ENCODE assay signal across 12 cellular contexts in genomic region chr13:30676672-30677071, GRCh38. TPM values are rescaled to one million over a fixed set of nuclear protein-coding genes. Genes with fewer than 3 reads are reported as not detected.
DNase-seq lines count a peak whose midpoint lies in the region; ATAC-seq, FAIRE-seq and TF ChIP-seq lines count a peak whose summit lies in the region.
"Had no signal": no experiment of that assay in that cellular context is flagged by ENCODE, and none has a peak within 500 bp of the region (broad histone marks: within the 10 kb centered on the region; RNA-seq: fewer than 3 reads in every experiment).

No MANE protein-coding gene starts in this region.

- POLR2A ChIA-PET in PC-3 (lab: Charles Lee; ENCODE audit: unreplicated experiment) = no interaction called here
- POLR2A ChIA-PET in GM10248 (lab: Yijun Ruan, JAX) = no interaction called here

- BruUV-seq in PC-3 (replicated peaks; lab: Mats Ljungman, UMichigan) = no TSS peak

- DNase-seq in PC-3 (peak; percentile 54), fibroblast of villous mesenchyme (ENCODE audit: low read depth) (peak; percentile 30), GM10248 (ENCODE audit: extremely low spot score) (no peak), GM12892 (ENCODE audit: insufficient read length) (no peak), Ammon's horn (ENCODE audit: low spot score) (no peak)
- DNase-seq: activated T-cell treated with anti-CD3 and anti-CD28 coated beads, Interleukin-2, amount 50 U/mL, for 72 hours; dorsolateral prefrontal cortex; NCI-H1694 treated with DMSO at 0.1 percent for 48 hours had no signal

- ATAC-seq in PC-3 (no peak), HG02870 (IDR thresholded peaks at IDR 0.05; ENCODE audit: unreplicated experiment) (no peak)
- ATAC-seq: activated T-cell treated with anti-CD3 and anti-CD28 coated beads, Interleukin-2, amount 50 U/mL, for 72 hours had no signal

- H3F3A ChIP-seq in PC-3 (ENCODE audit: low read length, unreplicated experiment) = no peaks in the 10 kb centered on the region

- H3K36me3 ChIP-seq in PC-3 (ENCODE audit: low read depth, low read length) = no peaks in the 10 kb centered on the region

- H3K27ac ChIP-seq in 22Rv1 (no peak overlapping the region), PC-3 (ENCODE audit: low read length) (no peak overlapping the region)
- H3K27ac ChIP-seq: parathyroid adenoma had no signal

- H3K4me1 ChIP-seq in PC-3 (ENCODE audit: insufficient read depth, low read length) = peaks cover 4% of the 10 kb centered on the region; the same call in 1 of the 2 replicates
- H3K4me1 ChIP-seq: parathyroid adenoma had no signal

- intact Hi-C loops in PC-3 (cut with micrococcal nuclease) = loop anchor here (2.0 to 5.0 kb wide), 3 partner anchors 66 to 191 kb away; no protein-coding TSS in a partner anchor

- H3K27me3 ChIP-seq in PC-3 (ENCODE audit: low read length) = no peaks in the 10 kb centered on the region
- H3K27me3 ChIP-seq: dorsolateral prefrontal cortex had no signal

- no peak overlapping the region for H3K9ac ChIP-seq in PC-3 (ENCODE audit: low read length)
- H3K9ac ChIP-seq: parathyroid adenoma had no signal

- CTCF ChIA-PET in PC-3 (lab: Charles Lee) = no interaction called here
- CTCF ChIA-PET in GM10248 (lab: Yijun Ruan, JAX) = interaction anchor here (1.2 kb wide), 1 partner anchor 9 kb away, joined by 3 read pairs; no protein-coding TSS in a partner anchor

- H3K9me3 ChIP-seq in PC-3 (ENCODE audit: low read length) = no peaks in the 10 kb centered on the region

- no peak overlapping the region for H3K4me2 ChIP-seq in PC-3 (ENCODE audit: low read length)

- FAIRE-seq in G401.6 (lab: Jason Lieb, UNC) (peak; percentile 21), GM12892 (lab: Jason Lieb, UNC) (no peak)

- no peak overlapping the region for H3K4me3 ChIP-seq in PC-3 (ENCODE audit: low read length)
- no peak overlapping the region for H3K4me3 ChIP-seq in fibroblast of villous mesenchyme (ENCODE audit: low read depth, low read length)
- H3K4me3 ChIP-seq: dorsolateral prefrontal cortex had no signal

- no peaks in the 10 kb centered on the region for H3K9me2 ChIP-seq in PC-3 (replicated peaks; ENCODE audit: low read length)

- H3K79me2 ChIP-seq in PC-3 (ENCODE audit: low read length) = no peaks in the 10 kb centered on the region
- H3K79me2 ChIP-seq: parathyroid adenoma had no signal

- H2AFZ ChIP-seq in PC-3 (ENCODE audit: low read length) = no peak overlapping the region
- H2AFZ ChIP-seq: parathyroid adenoma had no signal

- TF ChIP-seq CTCF in 22Rv1 (IDR thresholded peaks at IDR 0.05) (peak; percentile 18), PC-3 (conservative IDR thresholded peaks at IDR 0.05; ENCODE audit: low read depth, low read length) (peak; percentile 47), fibroblast of villous mesenchyme (IDR thresholded peaks at IDR 0.05; ENCODE audit: insufficient read depth, low read depth, low read length) (peak; percentile 46), GM10248 (IDR thresholded peaks at IDR 0.05; ENCODE audit: control extremely low read depth, extremely low read depth, low read depth, missing control alignments) (no peak)

- no peak for TF ChIP-seq POLR2A in GM12892 (IDR thresholded peaks at IDR 0.05; ENCODE audit: low read depth, low read length)

- no peaks in the 10 kb centered on the region for H4K20me1 ChIP-seq in PC-3 (ENCODE audit: low read length)

RNA-seq across cellular contexts. Expression of gene ALOX5AP, which starts 58.7 kb away (rescaled TPM):
- total RNA-seq in PC-3 (2014; rRNA removed) (not detected in 2 replicates), fibroblast of villous mesenchyme (0.32 and 0.43 TPM in 2 replicates)
- polyA plus RNA-seq in GM12892 (2012; ENCODE audit: missing spikeins) = 22.0 TPM

RNA-seq across cellular contexts. Expression of gene USPL1, which starts 59.0 kb away (rescaled TPM):
- total RNA-seq in PC-3 (2014; rRNA removed) (6.0 and 9.0 TPM in 2 replicates), fibroblast of villous mesenchyme (16.4 and 21.2 TPM in 2 replicates)
- 9.3 TPM for polyA plus RNA-seq in GM12892 (2012; ENCODE audit: missing spikeins)

Comparison
In these comparisons a context has a peak if more than half of its experiments do, and no peak if none do; other contexts are left out.
1. DNase-seq: peak in PC-3 (single experiment) and fibroblast of villous mesenchyme (single experiment); none in GM10248 (single experiment), GM12892 (single experiment) and Ammon's horn (single experiment).